Comparison of ENCODE assay signal across 25 cellular contexts in genomic region chr21:23045955-23046354, GRCh38.
DNase-seq lines count a peak whose midpoint lies in the region; ATAC-seq, FAIRE-seq and TF ChIP-seq lines count a peak whose summit lies in the region.
"Had no signal": no experiment of that assay in that cellular context is flagged by ENCODE, and none has a peak within 500 bp of the region (broad histone marks: within the 10 kb centered on the region; RNA-seq: fewer than 3 reads in every experiment).

No MANE protein-coding gene starts in this region.

- POLR2A ChIA-PET in HepG2 (lab: Yijun Ruan, JAX): no interaction called here

- no peak for DNase-seq in HepG2 (ENCODE audit: low spot score)
- no peak for DNase-seq in right lobe of liver
- peak; percentile 38 for DNase-seq in NCI-H69 (lab: John Stamatoyannopoulos, UW)
- no peak for DNase-seq in OCI-M1 (lab: John Stamatoyannopoulos, UW)
- no peak for DNase-seq in heart right ventricle
- DNase-seq: 8988T; ACHN; BE2C; C1 segment of cervical spinal cord; CD4-positive, alpha-beta memory T cell; CD4-positive, CD25-positive, alpha-beta regulatory T cell; CD8-positive, alpha-beta memory T cell; COR-L47; DMS 273 treated with DMSO at 0.1 percent for 48 hours; DMS153; DMS53; DMS79; DND-41; EL; GDM1 had no signal

- no peak for ATAC-seq in HepG2
- ATAC-seq in right lobe of liver: no peak
- ATAC-seq in heart right ventricle: no peak
- ATAC-seq: GM12878 had no signal

- no peaks in the 10 kb centered on the region for H3K27me3 ChIP-seq in HepG2 (ENCODE audit: control insufficient read depth in 1 of 2, insufficient read depth in 2 of 2, low read length in 2 of 2)
- no peaks in the 10 kb centered on the region for H3K27me3 ChIP-seq in right lobe of liver
- no peaks in the 10 kb centered on the region for H3K27me3 ChIP-seq in neural cell (ENCODE audit: insufficient read depth, low read depth, low read length)
- H3K27me3 ChIP-seq in heart right ventricle: no peaks in the 10 kb centered on the region
- H3K27me3 ChIP-seq: BE2C, BLaER1 had no signal

- no TSS peak for BruUV-seq in HepG2 (replicated peaks; lab: Mats Ljungman, UMichigan)

- no peak overlapping the region for H2AFZ ChIP-seq in HepG2 (ENCODE audit: low read length)
- no peak overlapping the region for H2AFZ ChIP-seq in neural cell (ENCODE audit: low read depth, low read length)

- TF ChIP-seq CTCF in HepG2 (CRISPR knock-in tag; IDR thresholded peaks at IDR 0.05): no peak
- TF ChIP-seq CTCF in right lobe of liver (IDR thresholded peaks at IDR 0.05): no peak
- TF ChIP-seq CTCF in neural cell (IDR thresholded peaks at IDR 0.05; ENCODE audit: poor library complexity, severe bottlenecking): no peak
- no peak for TF ChIP-seq CTCF in heart right ventricle (IDR thresholded peaks at IDR 0.05)

- TF ChIP-seq POLR2A in HepG2 (IDR thresholded peaks at IDR 0.05; ENCODE audit: insufficient read depth in 1 of 2, low read depth in 2 of 2, low read length in 2 of 2) (no peak), right lobe of liver (IDR thresholded peaks at IDR 0.05) (no peak)

- no peaks in the 10 kb centered on the region for H3K79me2 ChIP-seq in HepG2 (ENCODE audit: insufficient read depth, low read length)
- no peaks in the 10 kb centered on the region for H3K79me2 ChIP-seq in neural cell (replicated peaks; ENCODE audit: insufficient read depth, low read length)

- no peak for TF ChIP-seq RAD21 in HepG2 (CRISPR knock-in tag; IDR thresholded peaks at IDR 0.05)
- TF ChIP-seq RAD21 in neural cell (conservative IDR thresholded peaks at IDR 0.05): no peak

- H3K9me3 ChIP-seq in HepG2 (ENCODE audit: low read length) (peaks cover 75% of the 10 kb centered on the region), right lobe of liver (no peaks in the 10 kb centered on the region), neural cell (ENCODE audit: low read length) (no peaks in the 10 kb centered on the region), heart right ventricle (peaks cover 0 to 9% (median 0%) of the 10 kb centered on the region in 11 donors)
- H3K9me3 ChIP-seq: BE2C, BLaER1 had no signal

- CTCF ChIA-PET in HepG2 (lab: Yijun Ruan, JAX; ENCODE audit: low intra/inter-chr PET ratio, low total read pairs): no interaction called here

- H3K9ac ChIP-seq in HepG2 (ENCODE audit: insufficient read depth, low read depth, low read length) (no peak overlapping the region), neural cell (ENCODE audit: low read length) (no peak overlapping the region)
- H3K9ac ChIP-seq: BLaER1 had no signal

- WGBS in HepG2 (ENCODE audit: low lambda C conversion rate): 0% methylated on average over 1 of the region's 1 CpG
- WGBS in right lobe of liver (ENCODE audit: insufficient coverage, low coverage, low lambda C conversion rate, missing lambda C conversion rate): 25% methylated on average over 1 of the region's 1 CpG
- 58 to 78% methylated on average over 1 of the region's 1 CpG for WGBS in heart right ventricle, 2 donors

- H3K9me2 ChIP-seq in neural cell (ENCODE audit: insufficient read depth, low read length): no peaks in the 10 kb centered on the region

- intact Hi-C loops in HepG2 (cut with micrococcal nuclease; ENCODE audit: unreplicated experiment): no loop called here
- intact Hi-C loops in right lobe of liver (cut with DNase I): no loop called here
- intact Hi-C loops in heart right ventricle (cut with DNase I): no loop called here

- H3K4me2 ChIP-seq in HepG2 (ENCODE audit: low read depth, low read length) (no peak overlapping the region), neural cell (ENCODE audit: low read length) (no peak overlapping the region)
- H3K4me2 ChIP-seq: BLaER1 had no signal

- H3K4me3 ChIP-seq in HepG2 (replicated peaks in 1 of 3; ENCODE audit: insufficient read depth in 1 of 3, low read depth in 2 of 3, low read length in 3 of 3): no peak overlapping the region
- no peak overlapping the region for H3K4me3 ChIP-seq in right lobe of liver
- no peak overlapping the region for H3K4me3 ChIP-seq in neural cell (ENCODE audit: low read length)
- H3K4me3 ChIP-seq in heart right ventricle: no peak overlapping the region
- H3K4me3 ChIP-seq: BLaER1, GM12878 had no signal

- in situ Hi-C loops in HepG2 (cut with HindIII; ENCODE audit: extremely low pct_ligation_motif_present, low pct_unique_long_range_greater_than_20kb): no loop called here

- no peak overlapping the region for H3K27ac ChIP-seq in HepG2 (ENCODE audit: extremely low read length, insufficient read depth, low read length)
- H3K27ac ChIP-seq in right lobe of liver: no peak overlapping the region
- no peak overlapping the region for H3K27ac ChIP-seq in neural cell (ENCODE audit: low read length)
- no peak overlapping the region for H3K27ac ChIP-seq in heart right ventricle
- H3K27ac ChIP-seq: BLaER1 had no signal

- no peak for FAIRE-seq in HepG2 (lab: Jason Lieb, UNC)
- FAIRE-seq: GM12878, GM12892, GM18507 had no signal

- H3K36me3 ChIP-seq in HepG2 (replicated peaks in 1 of 2; ENCODE audit: control insufficient read depth in 1 of 2, insufficient read depth in 2 of 2, low read length in 2 of 2): no peaks in the 10 kb centered on the region
- no peaks in the 10 kb centered on the region for H3K36me3 ChIP-seq in right lobe of liver
- no peaks in the 10 kb centered on the region for H3K36me3 ChIP-seq in neural cell (ENCODE audit: insufficient read depth, low read length)
- H3K36me3 ChIP-seq in heart right ventricle: no peaks in the 10 kb centered on the region
- H3K36me3 ChIP-seq: BE2C, BLaER1 had no signal

- H4K20me1 ChIP-seq in HepG2 (ENCODE audit: insufficient read depth, low read length) (no peaks in the 10 kb centered on the region), neural cell (ENCODE audit: insufficient read depth) (no peaks in the 10 kb centered on the region)
- H4K20me1 ChIP-seq: BLaER1 had no signal

- TF ChIP-seq EP300 in HepG2 (IDR thresholded peaks at IDR 0.05; ENCODE audit: low read depth in 2 of 2, low read length in 2 of 2) (no peak), HepG2 (CRISPR knock-in tag; IDR thresholded peaks at IDR 0.05; ENCODE audit: borderline replicate concordance) (no peak), neural cell (conservative IDR thresholded peaks at IDR 0.05; ENCODE audit: poor library complexity, severe bottlenecking) (peak; percentile 70)

- H3F3A ChIP-seq in neural cell (ENCODE audit: insufficient read depth, low read length, poor library complexity, severe bottlenecking): no peaks in the 10 kb centered on the region

- no peaks in the 10 kb centered on the region for H3K4me1 ChIP-seq in HepG2 (ENCODE audit: insufficient read depth, low read length)
- no peaks in the 10 kb centered on the region for H3K4me1 ChIP-seq in right lobe of liver
- H3K4me1 ChIP-seq in heart right ventricle: no peaks in the 10 kb centered on the region
- H3K4me1 ChIP-seq: BE2C, BLaER1 had no signal

TF ChIP-seq in HepG2, 621 proteins besides CTCF, POLR2A, EP300 and RAD21:
- TF ChIP-seq CEBPB (IDR thresholded peaks at IDR 0.05; ENCODE audit: borderline replicate concordance, low read depth, low read length) (peak; percentile 58), JUN (CRISPR knock-in tag; IDR thresholded peaks at IDR 0.05) (no peak)

TF ChIP-seq in neural cell, 6 proteins besides CTCF, POLR2A, EP300 and RAD21:
- TF ChIP-seq TAF1 (IDR thresholded peaks at IDR 0.05; ENCODE audit: low read depth): no peak
- TF ChIP-seq EZH2 (IDR thresholded peaks at IDR 0.05; ENCODE audit: borderline replicate concordance, insufficient read depth, low read length, poor library complexity, severe bottlenecking): no peak
- TF ChIP-seq SMC3 (conservative IDR thresholded peaks at IDR 0.05; ENCODE audit: poor library complexity): no peak
- TF ChIP-seq POLR2AphosphoS5 (IDR thresholded peaks at IDR 0.05): no peak
- no peak for TF ChIP-seq REST (IDR thresholded peaks at IDR 0.05; ENCODE audit: borderline replicate concordance)
- no peak for TF ChIP-seq MXI1 (conservative IDR thresholded peaks at IDR 0.05; ENCODE audit: poor library complexity, severe bottlenecking)
